In the genomic region with DNA sequence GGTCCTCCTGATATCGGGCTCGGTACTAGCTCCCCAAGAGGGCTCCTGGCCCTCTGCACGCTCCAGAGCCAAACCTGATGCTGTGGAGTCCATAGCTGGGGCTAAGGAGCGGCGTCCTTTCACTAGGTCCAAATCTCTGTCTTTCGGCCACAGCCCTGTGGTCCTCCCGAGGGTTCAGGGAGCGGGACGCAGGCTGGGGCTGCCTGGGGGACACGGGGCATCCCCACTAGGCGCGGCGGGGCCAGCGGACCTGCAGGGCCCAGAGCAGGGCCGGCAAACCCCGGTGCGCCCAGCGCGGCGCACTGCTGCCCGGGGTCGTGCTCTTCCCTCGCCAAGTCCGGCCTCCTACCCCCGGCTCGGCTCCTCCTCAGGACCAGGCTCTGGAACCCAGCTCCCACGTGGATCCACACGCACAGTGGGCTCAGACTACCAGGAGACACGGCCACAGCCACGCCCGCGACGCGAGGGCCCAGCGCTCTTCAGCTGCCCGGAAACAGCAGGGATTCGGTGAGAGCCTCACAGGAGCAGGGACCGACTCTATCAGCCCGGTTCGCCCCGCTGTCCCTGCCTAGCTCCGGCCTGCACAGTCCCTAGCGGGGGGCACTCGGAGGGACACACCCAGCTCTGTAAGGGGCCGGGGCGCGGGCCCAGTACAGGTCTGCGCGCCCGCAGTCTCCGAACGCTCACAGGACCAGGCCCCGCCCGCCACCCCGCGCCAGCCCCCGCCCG, we compare ENCODE assay signal across 8 cellular contexts. TPM values are rescaled to one million over a fixed set of nuclear protein-coding genes. Genes with fewer than 3 reads are reported as not detected.
DNase-seq lines count a peak whose midpoint lies in the region; ATAC-seq and TF ChIP-seq lines count a peak whose summit lies in the region.

No MANE protein-coding gene starts in this region.

- peak; percentile 46 for ATAC-seq in GM21528 (IDR thresholded peaks at IDR 0.05; ENCODE audit: low FRiP score, unreplicated experiment)

- DNase-seq in DMS 273 (lab: John Stamatoyannopoulos, UW; ENCODE audit: unreplicated experiment) (peak; percentile 71), DMS 273 treated with DMSO at 0.1 percent for 48 hours (lab: John Stamatoyannopoulos, UW) (no peak), endodermal cell (peak; percentile 81), medulla oblongata (ENCODE audit: extremely low spot score) (peak; percentile 43)
- DNase-seq in activated CD4-positive, CD25-positive, alpha-beta regulatory T cell (lab: John Stamatoyannopoulos, UW), result peak in 3 of 4 experiments; percentile 17 to 27 (median 25)

- peaks cover 4% of the 10 kb centered on the region for H3K27me3 Mint-ChIP-seq in endodermal cell (ENCODE audit: insufficient read depth)
- H3K27me3 Mint-ChIP-seq in stimulated activated naive CD8-positive, alpha-beta T cell treated with anti-CD3 and anti-CD28 coated beads, Interleukin-15, Interleukin-2, amounts not matched to agents 100 ng/mL and 50 ng/mL, for 24 hours, result no peaks in the 10 kb centered on the region

- H3K27ac ChIP-seq in HUES48 (ENCODE audit: low read depth, low read length) (no peak overlapping the region), endodermal cell (ENCODE audit: low read depth, low read length) (no peak overlapping the region)

- H3K4me3 Mint-ChIP-seq in endodermal cell, result peak overlapping the region; percentile 75
- H3K4me3 Mint-ChIP-seq in stimulated activated naive CD8-positive, alpha-beta T cell treated with anti-CD3 and anti-CD28 coated beads, Interleukin-15, Interleukin-2, amounts not matched to agents 100 ng/mL and 50 ng/mL, for 24 hours, result peak overlapping the region; percentile 80

- H3K9me3 ChIP-seq in HUES48 (ENCODE audit: control insufficient read depth, insufficient read depth, low read length) (no peaks in the 10 kb centered on the region), endodermal cell (ENCODE audit: control insufficient read depth, low read length) (peaks cover 30% of the 10 kb centered on the region)

- peaks cover 12% of the 10 kb centered on the region; the same call in 1 of the 2 replicates for H3K36me3 ChIP-seq in HUES48 (ENCODE audit: control insufficient read depth, insufficient read depth, low read length)
- H3K36me3 ChIP-seq in endodermal cell (ENCODE audit: control insufficient read depth, insufficient read depth, low read length), result peaks cover 25% of the 10 kb centered on the region

- H3K4me3 ChIP-seq in HUES48 (ENCODE audit: low read depth, low read length), result peak overlapping the region; percentile 76
- H3K4me3 ChIP-seq in endodermal cell (ENCODE audit: low read length), result peak overlapping the region; percentile 85

- peaks cover 5% of the 10 kb centered on the region for H3K9me3 Mint-ChIP-seq in endodermal cell
- peaks cover 8% of the 10 kb centered on the region for H3K9me3 Mint-ChIP-seq in stimulated activated naive CD8-positive, alpha-beta T cell treated with anti-CD3 and anti-CD28 coated beads, Interleukin-15, Interleukin-2, amounts not matched to agents 100 ng/mL and 50 ng/mL, for 24 hours

- no peak for TF ChIP-seq CTCF in endodermal cell (conservative IDR thresholded peaks at IDR 0.05)

- H3K4me1 ChIP-seq in HUES48 (ENCODE audit: control insufficient read depth, insufficient read depth, low read length) (peaks cover 4% of the 10 kb centered on the region; the same call in 1 of the 2 replicates), endodermal cell (ENCODE audit: control insufficient read depth, insufficient read depth, low read length) (no peaks in the 10 kb centered on the region)

- peaks cover 10% of the 10 kb centered on the region for H3K4me1 Mint-ChIP-seq in endodermal cell
- peaks cover 13% of the 10 kb centered on the region for H3K4me1 Mint-ChIP-seq in stimulated activated naive CD8-positive, alpha-beta T cell treated with anti-CD3 and anti-CD28 coated beads, Interleukin-15, Interleukin-2, amounts not matched to agents 100 ng/mL and 50 ng/mL, for 24 hours (ENCODE audit: low read depth)

- H3K27me3 ChIP-seq in HUES48 (ENCODE audit: control insufficient read depth, insufficient read depth, low read length) (peaks cover 12% of the 10 kb centered on the region), endodermal cell (ENCODE audit: control insufficient read depth, insufficient read depth, low read length, poor library complexity, severe bottlenecking) (no peaks in the 10 kb centered on the region)

- WGBS in endodermal cell (ENCODE audit: insufficient coverage in 1 of 2, insufficient read length in 1 of 2), 2 experiments, result 7 to 17% methylated on average over 14 to 58 of the region's 58 CpGs

- peaks cover 41% of the 10 kb centered on the region for H3K36me3 Mint-ChIP-seq in endodermal cell (ENCODE audit: low read depth)
- H3K36me3 Mint-ChIP-seq in stimulated activated naive CD8-positive, alpha-beta T cell treated with anti-CD3 and anti-CD28 coated beads, Interleukin-15, Interleukin-2, amounts not matched to agents 100 ng/mL and 50 ng/mL, for 24 hours (ENCODE audit: low read depth), result peaks cover 46% of the 10 kb centered on the region

- H3K9ac ChIP-seq in HUES48 (ENCODE audit: low read depth, low read length) (peak overlapping the region; percentile 41; the same call in 1 of the 2 replicates), endodermal cell (ENCODE audit: extremely low read depth, low read length, poor library complexity, severe bottlenecking) (peak overlapping the region; percentile 40)

- no peak overlapping the region for H3K27ac Mint-ChIP-seq in endodermal cell
- H3K27ac Mint-ChIP-seq in stimulated activated naive CD8-positive, alpha-beta T cell treated with anti-CD3 and anti-CD28 coated beads, Interleukin-15, Interleukin-2, amounts not matched to agents 100 ng/mL and 50 ng/mL, for 24 hours, result peak overlapping the region; percentile 71

RNA-seq across cellular contexts. Expression of gene ZNF514, which starts 0.6 kb away (rescaled TPM):
- 10 to 100 TPM; 27.8 to 37.1 TPM for total RNA-seq in endodermal cell
- 19.8 TPM for polyA plus RNA-seq in endodermal cell (2013, experiment 1 of 2)
- polyA plus RNA-seq in endodermal cell (2013, experiment 2 of 2), result 19.8 TPM

RNA-seq across cellular contexts. Expression of gene ZNF2, which starts 6.6 kb away (rescaled TPM):
- 1 to 10 TPM; 2.9 to 4.1 TPM for total RNA-seq in endodermal cell
- 5.9 TPM for polyA plus RNA-seq in endodermal cell (2013, experiment 1 of 2)
- polyA plus RNA-seq in endodermal cell (2013, experiment 2 of 2), result 5.5 TPM

RNA-seq across cellular contexts. Expression of gene MRPS5, which starts 37.4 kb away (rescaled TPM):
- 10 to 100 TPM; 57.9 to 59.0 TPM for total RNA-seq in endodermal cell
- polyA plus RNA-seq in endodermal cell (2013, experiment 1 of 2), result 72.0 TPM
- polyA plus RNA-seq in endodermal cell (2013, experiment 2 of 2), result 61.4 TPM

RNA-seq across cellular contexts. Expression of gene ZNF892, which starts 48.3 kb away (rescaled TPM):
- total RNA-seq in endodermal cell, result 10 to 100 TPM; 14.7 to 16.7 TPM
- 5.5 TPM for polyA plus RNA-seq in endodermal cell (2013, experiment 1 of 2)
- polyA plus RNA-seq in endodermal cell (2013, experiment 2 of 2), result 7.6 TPM
